In the genomic region with DNA sequence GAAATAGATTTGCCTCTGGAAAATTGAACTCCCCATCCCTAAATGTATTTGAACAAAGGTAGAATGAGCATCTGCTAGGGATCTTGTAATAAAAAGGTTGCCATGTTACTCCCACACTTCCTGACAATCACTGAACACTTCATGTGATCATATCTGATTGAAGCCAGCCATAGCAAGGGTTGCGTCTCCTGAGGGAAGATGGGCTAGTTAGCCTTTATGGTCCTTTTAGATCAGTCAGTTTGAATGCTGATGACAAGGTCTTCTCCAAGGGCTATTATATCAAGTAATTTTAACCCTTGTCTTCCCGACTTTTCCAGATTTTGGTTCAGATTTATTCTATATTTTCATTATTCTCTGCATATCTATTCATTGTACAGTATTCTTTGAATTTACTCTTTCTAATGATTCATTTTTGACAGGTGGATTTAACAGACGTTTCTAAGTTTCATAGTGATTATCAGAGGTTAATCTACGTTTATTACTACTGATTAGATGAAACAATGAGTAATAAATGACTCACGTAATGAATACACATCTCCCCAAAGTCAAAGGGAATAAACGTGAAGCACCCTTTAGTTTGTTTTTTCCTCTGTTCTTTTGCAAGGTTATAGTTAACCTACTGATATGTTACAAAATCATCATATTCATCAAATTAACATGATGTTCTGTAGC, we compare ENCODE assay signal across 15 cellular contexts. TPM values are rescaled to one million over a fixed set of nuclear protein-coding genes. Genes with fewer than 3 reads are reported as not detected.
A peak's percentile ranks its signal among the peaks of the same experiment; 100 is the strongest.
DNase-seq lines count a peak whose midpoint lies in the region; ATAC-seq, FAIRE-seq and TF ChIP-seq lines count a peak whose summit lies in the region.
"Had no signal": no experiment of that assay in that cellular context is flagged by ENCODE, and none has a peak within 500 bp of the region (broad histone marks: within the 10 kb centered on the region; RNA-seq: fewer than 3 reads in every experiment).

No MANE protein-coding gene starts in this region.

- peak; percentile 81 for FAIRE-seq in small intestine (lab: Jason Lieb, UNC)

- no peaks in the 10 kb centered on the region for H3K27me3 ChIP-seq in MM.1S (replicated peaks; ENCODE audit: insufficient read depth, low read length)
- no peaks in the 10 kb centered on the region for H3K27me3 ChIP-seq in small intestine (ENCODE audit: control insufficient read depth in 2 of 2, insufficient read depth in 2 of 2, low read length in 2 of 2)
- no peaks in the 10 kb centered on the region for H3K27me3 ChIP-seq in right atrium auricular region
- H3K27me3 ChIP-seq: colonic mucosa, transverse colon had no signal

- TF ChIP-seq CTCF in MM.1S (IDR thresholded peaks at IDR 0.05; ENCODE audit: low read length) = no peak
- TF ChIP-seq CTCF in right atrium auricular region (IDR thresholded peaks at IDR 0.05) = no peak

- H3K4me1 ChIP-seq in MM.1S (ENCODE audit: low read length) (peaks cover 12% of the 10 kb centered on the region), small intestine (ENCODE audit: control insufficient read depth in 2 of 2, insufficient read depth in 1 of 2, low read depth in 1 of 2, low read length in 1 of 2) (no peaks in the 10 kb centered on the region), right atrium auricular region (peaks cover 0 to 5% of the 10 kb centered on the region in 2 donors)
- H3K4me1 ChIP-seq: colonic mucosa had no signal

- peak overlapping the region in 1 of 2 donors; percentile 52 for H3K4me3 Mint-ChIP-seq in activated T-cell treated with anti-CD3 and anti-CD28 coated beads, Interleukin-2, amount 50 U/mL, for 72 hours
- H3K4me3 Mint-ChIP-seq: HFFc6 had no signal

- no peak overlapping the region; the same call in 1 of the 2 replicates for H3K4me2 ChIP-seq in MM.1S (ENCODE audit: low read depth, low read length)

- peaks cover 11% of the 10 kb centered on the region; the same call in 1 of the 2 replicates for H3K79me2 ChIP-seq in MM.1S (ENCODE audit: low read length)

- peak overlapping the region; percentile 33; the same call in 1 of the 2 replicates for H3K27ac ChIP-seq in MM.1S (ENCODE audit: low read length)
- no peak overlapping the region for H3K27ac ChIP-seq in small intestine (ENCODE audit: low read depth in 1 of 2, low read length in 1 of 2)
- H3K27ac ChIP-seq in right atrium auricular region = no peak overlapping the region
- H3K27ac ChIP-seq: colonic mucosa, VCaP had no signal

- H3K27me3 Mint-ChIP-seq in activated T-cell treated with anti-CD3 and anti-CD28 coated beads, Interleukin-2, amount 50 U/mL, for 72 hours (ENCODE audit: low read depth) = no peaks in the 10 kb centered on the region

- no peak for ATAC-seq in activated T-cell treated with anti-CD3 and anti-CD28 coated beads, Interleukin-2, amount 50 U/mL, for 72 hours (replicated peaks in 1 of 2)
- ATAC-seq in GM18909 (IDR thresholded peaks at IDR 0.05; ENCODE audit: poor library complexity, unreplicated experiment) = peak; percentile 32

- peaks cover 7% of the 10 kb centered on the region; the same call in 1 of the 2 replicates for H3K36me3 ChIP-seq in MM.1S (replicated peaks; ENCODE audit: insufficient read depth, low read length)
- H3K36me3 ChIP-seq in small intestine (ENCODE audit: control insufficient read depth in 2 of 2, insufficient read depth in 2 of 2, low read length in 2 of 2) = peaks cover 0 to 5% of the 10 kb centered on the region in 2 donors
- peaks cover 24% of the 10 kb centered on the region for H3K36me3 ChIP-seq in right atrium auricular region
- H3K36me3 ChIP-seq: colonic mucosa, transverse colon had no signal

- H3K27ac Mint-ChIP-seq in activated T-cell treated with anti-CD3 and anti-CD28 coated beads, Interleukin-2, amount 50 U/mL, for 72 hours = peak overlapping the region; percentile 79
- H3K27ac Mint-ChIP-seq: HFFc6 had no signal

- WGBS in small intestine, 3 donors = 8 to 55% (median 25%) methylated on average over 6 of the region's 6 CpGs

- no peaks in the 10 kb centered on the region for H4K20me1 ChIP-seq in MM.1S (ENCODE audit: insufficient read depth, low read length)

- H3F3A ChIP-seq in MM.1S (ENCODE audit: insufficient read depth, low read length) = peaks cover 12% of the 10 kb centered on the region; the same call in 1 of the 2 replicates

- peaks cover 47% of the 10 kb centered on the region for H3K4me1 Mint-ChIP-seq in activated T-cell treated with anti-CD3 and anti-CD28 coated beads, Interleukin-2, amount 50 U/mL, for 72 hours (ENCODE audit: low read depth)

- no peaks in the 10 kb centered on the region for H3K9me3 Mint-ChIP-seq in activated T-cell treated with anti-CD3 and anti-CD28 coated beads, Interleukin-2, amount 50 U/mL, for 72 hours
- H3K9me3 Mint-ChIP-seq: HFFc6 had no signal

- DNase-seq in activated T-cell treated with anti-CD3 and anti-CD28 coated beads, Interleukin-2, amount 50 U/mL, for 72 hours = no peak
- DNase-seq in activated T-cell treated with anti-CD3 and anti-CD28 coated beads, Interleukin-2, amount 50 U/mL, for 1 hour = no peak
- DNase-seq in MM.1S = no peak
- DNase-seq in small intestine = peak; percentile 23
- no peak for DNase-seq in right atrium auricular region (ENCODE audit: low spot score)
- no peak for DNase-seq in AML-193 (lab: John Stamatoyannopoulos, UW)
- no peak for DNase-seq in GOT3 (lab: John Stamatoyannopoulos, UW)
- DNase-seq: amygdala, colonic mucosa, DMS79 treated with DMSO at 0.1 percent for 48 hours, HFFc6, hippocampal formation, transverse colon had no signal

- H3K9me3 ChIP-seq in MM.1S (replicated peaks; ENCODE audit: insufficient read depth, low read length) (no peaks in the 10 kb centered on the region), small intestine (ENCODE audit: control insufficient read depth, low read depth) (no peaks in the 10 kb centered on the region), right atrium auricular region (no peaks in the 10 kb centered on the region)
- H3K9me3 ChIP-seq: colonic mucosa, transverse colon had no signal

- peaks cover 15 to 41% of the 10 kb centered on the region in 2 donors for H3K36me3 Mint-ChIP-seq in activated T-cell treated with anti-CD3 and anti-CD28 coated beads, Interleukin-2, amount 50 U/mL, for 72 hours (ENCODE audit: insufficient read depth in 2 of 2)

- no peak overlapping the region for H3K4me3 ChIP-seq in MM.1S (ENCODE audit: low read length)
- no peak overlapping the region for H3K4me3 ChIP-seq in small intestine (ENCODE audit: low read depth in 1 of 2, low read length in 2 of 2)
- H3K4me3 ChIP-seq in right atrium auricular region = no peak overlapping the region
- H3K4me3 ChIP-seq: colonic mucosa, transverse colon had no signal

- H3K9me2 ChIP-seq in MM.1S (replicated peaks; ENCODE audit: insufficient read depth, low read length) = no peaks in the 10 kb centered on the region

- H2AFZ ChIP-seq in MM.1S (ENCODE audit: low read length) = no peak overlapping the region

- no peak overlapping the region for H3K9ac ChIP-seq in MM.1S (ENCODE audit: low read length)

RNA-seq across cellular contexts. Expression of gene CSGALNACT2, which starts 28.1 kb away (rescaled TPM):
- total RNA-seq in activated T-cell treated with anti-CD3 and anti-CD28 coated beads, Interleukin-2, amount 50 U/mL, for 72 hours = 10 to 100 TPM; 51.3 to 55.2 TPM
- 1 to 10 TPM; 2.5 to 6.9 (median 2.7) TPM for polyA plus RNA-seq in small intestine
- 10 to 100 TPM; 10.0 to 14.9 TPM for total RNA-seq in right atrium auricular region
